In genomic region chrX:24150051-24150790, GRCh38 we compare ENCODE assay signal across 1 cellular context.
TF ChIP-seq lines count a peak whose summit lies in the region.

No MANE protein-coding gene starts in this region.

TF ChIP-seq in HEK293, 187 proteins besides CTCF, POLR2A, EP300 and RAD21 (continued from another document):
- TF ChIP-seq ZNF362 (tag by site-specific recombination; IDR thresholded peaks at IDR 0.05) (no peak), HOXC10 (CRISPR knock-in tag; IDR thresholded peaks at IDR 0.05) (no peak; the same call in 1 of the 2 replicates), ZNF645 (tag by site-specific recombination; IDR thresholded peaks at IDR 0.05) (no peak), ZNF10 (tag by site-specific recombination; IDR thresholded peaks at IDR 0.05) (no peak), ZBTB8A (tag by site-specific recombination; IDR thresholded peaks at IDR 0.05) (peak; percentile 92), PRDM6 (tag by site-specific recombination; IDR thresholded peaks at IDR 0.05) (no peak), MEIS1 (CRISPR knock-in tag; IDR thresholded peaks at IDR 0.05; ENCODE audit: borderline replicate concordance) (no peak), ZBTB44 (tag by site-specific recombination; IDR thresholded peaks at IDR 0.05) (peak; percentile 87), ZNF132 (tag by site-specific recombination; IDR thresholded peaks at IDR 0.05; ENCODE audit: borderline replicate concordance) (no peak), ZBTB48 (tag by site-specific recombination; IDR thresholded peaks at IDR 0.05) (no peak), ZNF266 (tag by site-specific recombination; IDR thresholded peaks at IDR 0.05; ENCODE audit: low read depth) (no peak), HOXD13 (CRISPR knock-in tag; IDR thresholded peaks at IDR 0.05; ENCODE audit: borderline replicate concordance) (no peak), ZNF404 (tag by site-specific recombination; IDR thresholded peaks at IDR 0.05) (no peak), ZNF660 (tag by site-specific recombination; IDR thresholded peaks at IDR 0.05) (0 out of 2 replicates have a peak, but pooled peaks have one; percentile 47), ZNF768 (tag by site-specific recombination; IDR thresholded peaks at IDR 0.05) (no peak), SETDB1 (IDR thresholded peaks at IDR 0.05; ENCODE audit: insufficient read length, low read length) (no peak), ZNF548 (tag by site-specific recombination; IDR thresholded peaks at IDR 0.05) (no peak), ZIC2 (tag by site-specific recombination; IDR thresholded peaks at IDR 0.05) (peak; percentile 34; the same call in 1 of the 2 replicates), SP7 (tag by site-specific recombination; IDR thresholded peaks at IDR 0.05) (0 out of 2 replicates have a peak, but pooled peaks have one; percentile 27), ZNF175 (tag by site-specific recombination; IDR thresholded peaks at IDR 0.05) (no peak), ZNF37A (tag by site-specific recombination; IDR thresholded peaks at IDR 0.05) (no peak), ZNF354C (tag by site-specific recombination; IDR thresholded peaks at IDR 0.05; ENCODE audit: borderline replicate concordance, low read depth) (no peak), ZNF169 (tag by site-specific recombination; IDR thresholded peaks at IDR 0.05) (no peak), ZSCAN23 (tag by site-specific recombination; IDR thresholded peaks at IDR 0.05) (no peak), ZSCAN30 (tag by site-specific recombination; IDR thresholded peaks at IDR 0.05) (peak; percentile 86), BCL6B (tag by site-specific recombination; IDR thresholded peaks at IDR 0.05) (no peak), ZNF843 (tag by site-specific recombination; IDR thresholded peaks at IDR 0.05) (no peak), ZNF560 (tag by site-specific recombination; IDR thresholded peaks at IDR 0.05; ENCODE audit: borderline replicate concordance) (no peak), ZNF311 (tag by site-specific recombination; IDR thresholded peaks at IDR 0.05; ENCODE audit: borderline replicate concordance) (no peak), ZNF692 (tag by site-specific recombination; IDR thresholded peaks at IDR 0.05) (no peak), ZNF423 (tag by site-specific recombination; IDR thresholded peaks at IDR 0.05) (no peak), ZNF248 (tag by site-specific recombination; IDR thresholded peaks at IDR 0.05) (no peak), SP2 (tag by site-specific recombination; IDR thresholded peaks at IDR 0.05) (peak; percentile 18; the same call in 1 of the 2 replicates), ZNF544 (tag by site-specific recombination; IDR thresholded peaks at IDR 0.05) (no peak), ZFP37 (tag by site-specific recombination; IDR thresholded peaks at IDR 0.05) (0 out of 2 replicates have a peak, but pooled peaks have one; percentile 43), ZNF521 (tag by site-specific recombination; IDR thresholded peaks at IDR 0.05) (no peak), ATF2 (tag by site-specific recombination; IDR thresholded peaks at IDR 0.05; ENCODE audit: low read depth) (no peak), ZBTB7A (tag by site-specific recombination; IDR thresholded peaks at IDR 0.05; ENCODE audit: low read depth) (no peak), ZNF133 (tag by site-specific recombination; IDR thresholded peaks at IDR 0.05) (no peak), ZNF776 (tag by site-specific recombination; IDR thresholded peaks at IDR 0.05; ENCODE audit: borderline replicate concordance) (no peak), ZNF274 (IDR thresholded peaks at IDR 0.05; ENCODE audit: low read length) (no peak), ZNF274 (tag by site-specific recombination; IDR thresholded peaks at IDR 0.05; ENCODE audit: borderline replicate concordance) (no peak), ZNF2 (tag by site-specific recombination; IDR thresholded peaks at IDR 0.05) (no peak), ZNF837 (tag by site-specific recombination; IDR thresholded peaks at IDR 0.05) (no peak), TRIM28 (IDR thresholded peaks at IDR 0.05; ENCODE audit: borderline replicate concordance, low read length) (no peak), SCRT2 (tag by site-specific recombination; IDR thresholded peaks at IDR 0.05) (no peak), FEZF1 (tag by site-specific recombination; IDR thresholded peaks at IDR 0.05) (no peak), KLF16 (tag by site-specific recombination; IDR thresholded peaks at IDR 0.05) (no peak), ZNF596 (tag by site-specific recombination; IDR thresholded peaks at IDR 0.05) (no peak), ZNF202 (tag by site-specific recombination; IDR thresholded peaks at IDR 0.05; ENCODE audit: borderline replicate concordance) (no peak), ZNF16 (tag by site-specific recombination; IDR thresholded peaks at IDR 0.05; ENCODE audit: low read depth) (no peak), ZNF184 (tag by site-specific recombination; IDR thresholded peaks at IDR 0.05) (no peak), ZFHX2 (tag by site-specific recombination; conservative IDR thresholded peaks at IDR 0.05) (no peak), ELK4 (IDR thresholded peaks at IDR 0.05; ENCODE audit: borderline replicate concordance, low read depth, low read length) (no peak), ZFP41 (tag by site-specific recombination; IDR thresholded peaks at IDR 0.05; ENCODE audit: borderline replicate concordance) (no peak), PATZ1 (tag by site-specific recombination; IDR thresholded peaks at IDR 0.05) (peak; percentile 88), ZNF610 (tag by site-specific recombination; IDR thresholded peaks at IDR 0.05; ENCODE audit: borderline replicate concordance) (no peak), ZNF830 (tag by site-specific recombination; IDR thresholded peaks at IDR 0.05; ENCODE audit: low read depth) (no peak), BCL11A (tag by site-specific recombination; IDR thresholded peaks at IDR 0.05; ENCODE audit: low read depth) (no peak), ZNF366 (tag by site-specific recombination; conservative IDR thresholded peaks at IDR 0.05) (no peak)
